Comparison of ENCODE assay signal across 1 cellular context in genomic region chr22:19448076-19448607, GRCh38.
A peak's percentile ranks its signal among the peaks of the same experiment; 100 is the strongest.
TF ChIP-seq lines count a peak whose summit lies in the region.

No MANE protein-coding gene starts in this region.

TF ChIP-seq in HEK293, 187 proteins besides CTCF, POLR2A, EP300 and RAD21 (continued from another document):
- TF ChIP-seq ZNF580 (tag by site-specific recombination; IDR thresholded peaks at IDR 0.05) = 0 out of 2 replicates have a peak, but pooled peaks have one; percentile 42
